11 cellular contexts compared by ENCODE assay signal in the genomic region with DNA sequence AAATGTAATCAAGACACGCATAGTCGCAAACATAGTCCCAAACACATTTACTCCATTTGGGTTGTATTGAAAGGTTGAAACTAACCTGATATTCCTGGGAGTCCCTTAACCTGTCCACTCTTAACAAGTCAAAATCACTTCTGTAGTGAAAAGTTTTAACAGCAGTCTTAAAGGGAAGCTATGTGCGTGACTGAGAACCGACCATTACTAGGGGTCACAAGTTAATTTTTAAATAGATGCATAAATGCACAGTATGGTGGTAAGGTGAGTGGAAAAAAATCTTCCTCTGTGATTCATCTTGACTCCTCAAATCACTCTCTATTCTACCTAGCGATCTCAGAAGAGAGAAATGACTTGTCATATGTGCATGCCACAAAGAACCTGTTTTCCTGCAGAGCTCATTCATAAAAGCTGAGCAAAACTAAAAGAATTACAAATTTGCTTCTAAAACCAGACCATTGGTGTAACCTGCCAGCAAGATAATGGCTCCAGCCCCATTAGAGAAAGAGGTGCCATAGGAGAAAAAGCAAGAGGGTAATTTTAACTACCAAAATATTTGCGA. TPM values are rescaled to one million over a fixed set of nuclear protein-coding genes. Genes with fewer than 3 reads are reported as not detected.
DNase-seq lines count a peak whose midpoint lies in the region; ATAC-seq and TF ChIP-seq lines count a peak whose summit lies in the region.
"Had no signal": no experiment of that assay in that cellular context is flagged by ENCODE, and none has a peak within 500 bp of the region (broad histone marks: within the 10 kb centered on the region; RNA-seq: fewer than 3 reads in every experiment).

No MANE protein-coding gene starts in this region.

- peaks cover 55% of the 10 kb centered on the region for H3K4me1 Mint-ChIP-seq in activated naive CD8-positive, alpha-beta T cell treated with anti-CD3 and anti-CD28 coated beads, Interleukin-2, amount 50 U/mL, for 24 hours
- no peaks in the 10 kb centered on the region for H3K4me1 Mint-ChIP-seq in MCF 10A (ENCODE audit: insufficient read depth, unreplicated experiment)

- TF ChIP-seq CTCF in GM13977 (IDR thresholded peaks at IDR 0.05; ENCODE audit: extremely low read depth, insufficient read depth, missing control alignments) (no peak), testis (IDR thresholded peaks at IDR 0.05) (no peak), MCF 10A (IDR thresholded peaks at IDR 0.05; ENCODE audit: unreplicated experiment) (no peak)

- H3K4me1 ChIP-seq in testis = no peaks in the 10 kb centered on the region

- no peaks in the 10 kb centered on the region for H3K9me3 Mint-ChIP-seq in activated naive CD8-positive, alpha-beta T cell treated with anti-CD3 and anti-CD28 coated beads, Interleukin-2, amount 50 U/mL, for 24 hours
- H3K9me3 Mint-ChIP-seq in MCF 10A (ENCODE audit: unreplicated experiment) = no peaks in the 10 kb centered on the region

- no peaks in the 10 kb centered on the region for H3K27me3 Mint-ChIP-seq in activated naive CD8-positive, alpha-beta T cell treated with anti-CD3 and anti-CD28 coated beads, Interleukin-2, amount 50 U/mL, for 24 hours
- H3K27me3 Mint-ChIP-seq in MCF 10A (ENCODE audit: insufficient read depth, unreplicated experiment) = no peaks in the 10 kb centered on the region

- TF ChIP-seq POLR2A in testis (IDR thresholded peaks at IDR 0.05) = no peak

- POLR2A ChIA-PET in MCF 10A (lab: Yijun Ruan, JAX) = interaction anchor here (1.3 kb wide), 1 partner anchor 13 kb away, joined by 8 read pairs; the partner anchor contains the start of gene CLDND1

- H3K36me3 Mint-ChIP-seq in activated naive CD8-positive, alpha-beta T cell treated with anti-CD3 and anti-CD28 coated beads, Interleukin-2, amount 50 U/mL, for 24 hours (ENCODE audit: low read depth) = peaks cover 8% of the 10 kb centered on the region
- H3K36me3 Mint-ChIP-seq in MCF 10A (ENCODE audit: insufficient read depth, unreplicated experiment) = no peaks in the 10 kb centered on the region

- ATAC-seq in GM19455 (IDR thresholded peaks at IDR 0.05; ENCODE audit: unreplicated experiment) (peak; percentile 71), HG03097 (IDR thresholded peaks at IDR 0.05; ENCODE audit: low FRiP score, unreplicated experiment) (peak; percentile 67), SK-N-SH treated with all-trans-retinoic acid at 6 μM for 48 hours (no peak), Right ventricle myocardium inferior (no peak)
- ATAC-seq in activated naive CD8-positive, alpha-beta T cell treated with anti-CD3 and anti-CD28 coated beads, Interleukin-2, amount 50 U/mL, for 24 hours = peak; percentile 87

- no peak overlapping the region for H3K4me3 ChIP-seq in testis

- CTCF ChIA-PET in MCF 10A (lab: Yijun Ruan, JAX) = interaction anchor here (0.6 to 1.0 kb wide), 7 partner anchors 8 to 1397 kb away, joined by 3 to 4 read pairs (median 3); no protein-coding TSS in a partner anchor

- peak overlapping the region; percentile 54 for H3K4me3 Mint-ChIP-seq in activated naive CD8-positive, alpha-beta T cell treated with anti-CD3 and anti-CD28 coated beads, Interleukin-2, amount 50 U/mL, for 24 hours
- H3K4me3 Mint-ChIP-seq in MCF 10A (ENCODE audit: unreplicated experiment) = no peak overlapping the region

- H3K36me3 ChIP-seq in testis (ENCODE audit: low read depth, missing control alignments) = no peaks in the 10 kb centered on the region

- BruUV-seq in MCF 10A (replicated peaks; lab: Mats Ljungman, UMichigan) = no TSS peak

- in situ Hi-C loops in GM13977 (cut with MboI; ENCODE audit: low pct_unique_long_range_greater_than_20kb, low sequenced_read_pairs, unreplicated experiment) = no loop called here

- intact Hi-C loops in Right ventricle myocardium inferior (cut with DNase I) = no loop called here
- intact Hi-C loops in testis (cut with DNase I; ENCODE audit: low total_unique reads) = no loop called here
- intact Hi-C loops in MCF 10A (cut with micrococcal nuclease) = no loop called here

- WGBS in testis, 2 donors = 78 to 79% methylated on average over 6 of the region's 6 CpGs

- H3K27ac Mint-ChIP-seq in activated naive CD8-positive, alpha-beta T cell treated with anti-CD3 and anti-CD28 coated beads, Interleukin-2, amount 50 U/mL, for 24 hours = peak overlapping the region; percentile 88
- H3K27ac Mint-ChIP-seq in MCF 10A (ENCODE audit: low read depth, unreplicated experiment) = no peak overlapping the region

- DNase-seq in GM13977 (ENCODE audit: low spot score) (peak; percentile 40), Right ventricle myocardium inferior (ENCODE audit: missing footprints) (no peak), testis (no peak), MCF 10A (ENCODE audit: unreplicated experiment) (no peak)
- no peak for DNase-seq in activated naive CD8-positive, alpha-beta T cell treated with anti-CD3 and anti-CD28 coated beads, Interleukin-2, amount 50 U/mL, for 24 hours
- DNase-seq: midbrain, NCI-H1930 had no signal

- no peaks in the 10 kb centered on the region for H3K27me3 ChIP-seq in testis

- no peak overlapping the region for H3K27ac ChIP-seq in testis

- H3K9me3 ChIP-seq in testis = no peaks in the 10 kb centered on the region

TF ChIP-seq in SK-N-SH treated with all-trans-retinoic acid at 6 μM for 48 hours, 23 proteins besides CTCF, POLR2A, EP300 and RAD21:
- TF ChIP-seq ESRRG (CRISPR knock-in tag; IDR thresholded peaks at IDR 0.05) (no peak), BACH2 (CRISPR knock-in tag; IDR thresholded peaks at IDR 0.05; ENCODE audit: borderline replicate concordance) (no peak), GLIS3 (CRISPR knock-in tag; IDR thresholded peaks at IDR 0.05) (no peak), ZNF8 (CRISPR knock-in tag; IDR thresholded peaks at IDR 0.05) (no peak), TCF4 (CRISPR knock-in tag; IDR thresholded peaks at IDR 0.05; ENCODE audit: borderline replicate concordance) (no peak), ZC3H10 (CRISPR knock-in tag; IDR thresholded peaks at IDR 0.05) (no peak), OSR1 (CRISPR knock-in tag; IDR thresholded peaks at IDR 0.05) (no peak), PPARA (CRISPR knock-in tag; IDR thresholded peaks at IDR 0.05; ENCODE audit: borderline replicate concordance) (no peak), CSDC2 (CRISPR knock-in tag; IDR thresholded peaks at IDR 0.05) (no peak), RARB (CRISPR knock-in tag; IDR thresholded peaks at IDR 0.05) (no peak), ZNF70 (CRISPR knock-in tag; IDR thresholded peaks at IDR 0.05) (no peak), ISL1 (CRISPR knock-in tag; IDR thresholded peaks at IDR 0.05) (no peak), SNAI2 (CRISPR knock-in tag; IDR thresholded peaks at IDR 0.05) (no peak), CSRNP3 (CRISPR knock-in tag; IDR thresholded peaks at IDR 0.05) (no peak), ZNF565 (CRISPR knock-in tag; conservative IDR thresholded peaks at IDR 0.05; ENCODE audit: low read depth) (no peak)
- TF ChIP-seq, protein P1, sequence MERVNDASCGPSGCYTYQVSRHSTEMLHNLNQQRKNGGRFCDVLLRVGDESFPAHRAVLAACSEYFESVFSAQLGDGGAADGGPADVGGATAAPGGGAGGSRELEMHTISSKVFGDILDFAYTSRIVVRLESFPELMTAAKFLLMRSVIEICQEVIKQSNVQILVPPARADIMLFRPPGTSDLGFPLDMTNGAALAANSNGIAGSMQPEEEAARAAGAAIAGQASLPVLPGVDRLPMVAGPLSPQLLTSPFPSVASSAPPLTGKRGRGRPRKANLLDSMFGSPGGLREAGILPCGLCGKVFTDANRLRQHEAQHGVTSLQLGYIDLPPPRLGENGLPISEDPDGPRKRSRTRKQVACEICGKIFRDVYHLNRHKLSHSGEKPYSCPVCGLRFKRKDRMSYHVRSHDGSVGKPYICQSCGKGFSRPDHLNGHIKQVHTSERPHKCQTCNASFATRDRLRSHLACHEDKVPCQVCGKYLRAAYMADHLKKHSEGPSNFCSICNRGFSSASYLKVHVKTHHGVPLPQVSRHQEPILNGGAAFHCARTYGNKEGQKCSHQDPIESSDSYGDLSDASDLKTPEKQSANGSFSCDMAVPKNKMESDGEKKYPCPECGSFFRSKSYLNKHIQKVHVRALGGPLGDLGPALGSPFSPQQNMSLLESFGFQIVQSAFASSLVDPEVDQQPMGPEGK (CRISPR knock-in tag; IDR thresholded peaks at IDR 0.05; ENCODE audit: borderline replicate concordance) = no peak

RNA-seq across cellular contexts. Expression of gene GPR15, which starts 4.8 kb away (rescaled TPM):
- total RNA-seq in Right ventricle myocardium inferior = not detected
- total RNA-seq in testis = not detected
- 0.34 TPM for polyA plus RNA-seq in testis (ENCODE audit: insufficient read depth, low read depth, low replicate concordance)
- not detected in 2 replicates for total RNA-seq in MCF 10A (2022)
- total RNA-seq: endothelial cell of umbilical vein had no signal
- polyA plus RNA-seq: endothelial cell of umbilical vein had no signal

RNA-seq across cellular contexts. Expression of gene CLDND1, which starts 13.8 kb away (rescaled TPM):
- total RNA-seq in Right ventricle myocardium inferior (67.1 TPM), testis (100 to 1,000 TPM; 150 to 162 TPM), MCF 10A (2022) (128 and 173 TPM in 2 replicates)
- 207 TPM for polyA plus RNA-seq in testis (ENCODE audit: insufficient read depth, low read depth, low replicate concordance)

RNA-seq across cellular contexts. Expression of gene OR5K2, which starts 39.1 kb away (rescaled TPM):
- total RNA-seq in Right ventricle myocardium inferior (not detected), testis (not detected), MCF 10A (2022) (not detected in 2 replicates)
- not detected for polyA plus RNA-seq in testis (ENCODE audit: insufficient read depth, low read depth, low replicate concordance)
- total RNA-seq: endothelial cell of umbilical vein had no signal
- polyA plus RNA-seq: endothelial cell of umbilical vein had no signal

RNA-seq across cellular contexts. Expression of gene CPOX, which starts 56.9 kb away (rescaled TPM):
- total RNA-seq in Right ventricle myocardium inferior (11.8 TPM), testis (10 to 100 TPM; 21.7 to 25.4 TPM), MCF 10A (2022) (10.8 and 11.2 TPM in 2 replicates)
- 9.3 TPM for polyA plus RNA-seq in testis (ENCODE audit: insufficient read depth, low read depth, low replicate concordance)

Comparison
In these comparisons a context has a peak if more than half of its experiments do, and no peak if none do; other contexts are left out.
1. ATAC-seq: peak in GM19455 (single experiment), HG03097 (single experiment) and activated naive CD8-positive, alpha-beta T cell treated with anti-CD3 and anti-CD28 coated beads, Interleukin-2, amount 50 U/mL, for 24 hours (single experiment); none in SK-N-SH treated with all-trans-retinoic acid at 6 μM for 48 hours (single experiment) and Right ventricle myocardium inferior (single experiment).